In genomic region chr20:63074631-63075030, GRCh38 we compare ENCODE assay signal across 16 cellular contexts.
DNase-seq lines count a peak whose midpoint lies in the region; ATAC-seq and TF ChIP-seq lines count a peak whose summit lies in the region.
"Had no signal": no experiment of that assay in that cellular context is flagged by ENCODE, and none has a peak within 500 bp of the region (broad histone marks: within the 10 kb centered on the region; RNA-seq: fewer than 3 reads in every experiment).

No MANE protein-coding gene starts in this region.

- no peaks in the 10 kb centered on the region for H3K4me1 Mint-ChIP-seq in natural killer cell treated with Interleukin-12 subunit alpha and Interleukin-12 subunit beta and Interleukin-15 and Interleukin-18, amount 100 ng/mL, for 72 hours (ENCODE audit: low read depth in 2 of 2)
- H3K4me1 Mint-ChIP-seq in natural killer cell (no peaks in the 10 kb centered on the region), CD14-positive monocyte (no peaks in the 10 kb centered on the region)

- peak; percentile 22 for DNase-seq in activated effector memory CD4-positive, alpha-beta T cell treated with anti-CD3 and anti-CD28 coated beads, Interleukin-2, amount 50 U/mL, for 16 hours
- no peak for DNase-seq in activated effector memory CD4-positive, alpha-beta T cell treated with Interleukin-2 at 50 U/mL for 16 hours
- DNase-seq in natural killer cell treated with Interleukin-12 subunit alpha and Interleukin-12 subunit beta and Interleukin-15 and Interleukin-18, amount 100 ng/mL, for 72 hours (ENCODE audit: low spot score): peak; percentile 18
- no peak for DNase-seq in natural killer cell
- peak; percentile 13 for DNase-seq in sciatic nerve (ENCODE audit: low spot score)
- no peak for DNase-seq in CD14-positive monocyte (ENCODE audit: low spot score)
- no peak for DNase-seq in kidney tubule cell (ENCODE audit: low spot score)
- DNase-seq in WERI-Rb-1: no peak
- DNase-seq: 8988T; AML-193; CD4-positive, CD25-positive, alpha-beta regulatory T cell; DMS53; GF-D8; GM23248 had no signal

- ATAC-seq in natural killer cell treated with Interleukin-12 subunit alpha and Interleukin-12 subunit beta and Interleukin-15 and Interleukin-18, amount 100 ng/mL, for 72 hours: no peak
- ATAC-seq in natural killer cell: no peak
- ATAC-seq in sciatic nerve: no peak
- ATAC-seq: HCT116 had no signal

- H3K36me3 Mint-ChIP-seq in natural killer cell treated with Interleukin-12 subunit alpha and Interleukin-12 subunit beta and Interleukin-15 and Interleukin-18, amount 100 ng/mL, for 72 hours: peaks cover 25% of the 10 kb centered on the region
- H3K36me3 Mint-ChIP-seq in natural killer cell (peaks cover 20% of the 10 kb centered on the region), CD14-positive monocyte (peaks cover 0 to 1% of the 10 kb centered on the region in 2 donors)
- H3K36me3 Mint-ChIP-seq: CD4-positive, CD25-positive, alpha-beta regulatory T cell had no signal

- H3K36me3 ChIP-seq in WERI-Rb-1: no peaks in the 10 kb centered on the region
- H3K36me3 ChIP-seq: BLaER1 had no signal

- no peak overlapping the region for H3K27ac ChIP-seq in WERI-Rb-1
- H3K27ac ChIP-seq: BLaER1, GM23248 had no signal

- H3K27me3 ChIP-seq in WERI-Rb-1 (ENCODE audit: insufficient read depth, low read depth, severe bottlenecking): peaks cover 3% of the 10 kb centered on the region

- H3K27me3 Mint-ChIP-seq in natural killer cell treated with Interleukin-12 subunit alpha and Interleukin-12 subunit beta and Interleukin-15 and Interleukin-18, amount 100 ng/mL, for 72 hours: peaks cover 19 to 25% of the 10 kb centered on the region in 2 donors
- H3K27me3 Mint-ChIP-seq in natural killer cell (ENCODE audit: low read depth in 2 of 2) (peaks cover 19 to 35% of the 10 kb centered on the region in 2 donors), CD14-positive monocyte (ENCODE audit: low read depth in 3 of 3) (peaks cover 25 to 46% (median 29%) of the 10 kb centered on the region in 3 donors)

- no peak overlapping the region for H3K27ac Mint-ChIP-seq in natural killer cell treated with Interleukin-12 subunit alpha and Interleukin-12 subunit beta and Interleukin-15 and Interleukin-18, amount 100 ng/mL, for 72 hours
- no peak overlapping the region for H3K27ac Mint-ChIP-seq in natural killer cell
- no peak overlapping the region for H3K27ac Mint-ChIP-seq in CD14-positive monocyte
- H3K27ac Mint-ChIP-seq: CD4-positive, CD25-positive, alpha-beta regulatory T cell had no signal

- no peak overlapping the region for H3K4me3 Mint-ChIP-seq in natural killer cell treated with Interleukin-12 subunit alpha and Interleukin-12 subunit beta and Interleukin-15 and Interleukin-18, amount 100 ng/mL, for 72 hours
- H3K4me3 Mint-ChIP-seq in natural killer cell (no peak overlapping the region), CD14-positive monocyte (no peak overlapping the region)
- H3K4me3 Mint-ChIP-seq: CD4-positive, CD25-positive, alpha-beta regulatory T cell had no signal

- H3K9me3 ChIP-seq in WERI-Rb-1 (ENCODE audit: severe bottlenecking): peaks cover 26% of the 10 kb centered on the region

- intact Hi-C loops in natural killer cell (cut with micrococcal nuclease): no loop called here
- intact Hi-C loops in sciatic nerve (cut with DNase I): no loop called here
- intact Hi-C loops in CD14-positive monocyte (cut with micrococcal nuclease): no loop called here

- H3K4me3 ChIP-seq in WERI-Rb-1 (ENCODE audit: low read depth, low read length): no peak overlapping the region
- H3K4me3 ChIP-seq: BLaER1, GM23248 had no signal

- peaks cover 12% of the 10 kb centered on the region for H3K9me3 Mint-ChIP-seq in natural killer cell treated with Interleukin-12 subunit alpha and Interleukin-12 subunit beta and Interleukin-15 and Interleukin-18, amount 100 ng/mL, for 72 hours
- H3K9me3 Mint-ChIP-seq in natural killer cell: peaks cover 6 to 9% of the 10 kb centered on the region in 2 donors
- H3K9me3 Mint-ChIP-seq in CD14-positive monocyte: peaks cover 10 to 32% (median 25%) of the 10 kb centered on the region in 7 donors

- TF ChIP-seq CTCF in natural killer cell (IDR thresholded peaks at IDR 0.05): no peak
- TF ChIP-seq CTCF in CD14-positive monocyte (IDR thresholded peaks at IDR 0.05): no peak
- TF ChIP-seq CTCF in WERI-Rb-1 (IDR thresholded peaks at IDR 0.05; ENCODE audit: low read depth, low read length): no peak

Comparison
In these comparisons a context has a peak if more than half of its experiments do, and no peak if none do; other contexts are left out.
1. DNase-seq: peak in activated effector memory CD4-positive, alpha-beta T cell treated with anti-CD3 and anti-CD28 coated beads, Interleukin-2, amount 50 U/mL, for 16 hours (single experiment), natural killer cell treated with Interleukin-12 subunit alpha and Interleukin-12 subunit beta and Interleukin-15 and Interleukin-18, amount 100 ng/mL, for 72 hours (single experiment) and sciatic nerve (single experiment); none in activated effector memory CD4-positive, alpha-beta T cell treated with Interleukin-2 at 50 U/mL for 16 hours (single experiment), natural killer cell (single experiment), CD14-positive monocyte (single experiment), kidney tubule cell (single experiment) and WERI-Rb-1 (single experiment).